In the genomic region with DNA sequence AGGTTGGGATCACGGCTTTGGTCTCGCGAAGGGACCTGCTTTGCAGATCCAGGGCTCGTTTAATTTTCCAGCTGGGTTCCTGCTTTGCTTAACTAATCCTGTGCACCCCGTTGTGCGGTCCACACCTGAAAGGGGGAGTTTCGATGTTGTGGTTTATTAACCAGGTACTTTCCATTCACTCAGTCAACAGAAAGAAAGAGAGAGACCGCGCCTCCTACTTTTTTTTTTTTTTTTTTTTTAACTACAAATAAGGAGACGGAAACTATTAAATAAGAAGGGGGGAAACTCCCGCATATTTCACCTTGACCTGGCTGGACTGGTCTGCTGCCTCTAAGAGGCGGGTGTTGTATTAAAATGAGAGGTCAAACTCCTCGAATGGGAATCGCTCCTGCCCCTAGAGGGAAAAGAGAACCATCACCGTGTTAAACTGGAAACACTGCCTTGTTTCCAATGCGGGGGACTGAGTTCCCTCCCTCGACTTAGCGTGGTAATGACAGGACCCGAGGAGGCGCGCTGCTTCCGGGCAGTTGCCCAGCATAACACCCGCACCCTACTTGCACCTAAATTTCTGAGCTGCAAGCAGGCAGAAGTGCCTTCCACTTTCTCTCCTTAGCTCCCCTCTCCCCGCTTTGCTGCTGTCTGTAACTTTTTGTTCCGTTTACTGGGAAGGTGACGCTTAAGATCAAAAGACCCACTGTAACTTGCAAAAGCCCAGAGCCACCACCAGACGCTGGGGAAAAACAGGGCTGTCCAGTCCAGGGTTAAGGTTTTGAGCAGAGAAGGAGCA, we compare ENCODE assay signal across 8 cellular contexts. TPM values are rescaled to one million over a fixed set of nuclear protein-coding genes. Genes with fewer than 3 reads are reported as not detected.
DNase-seq lines count a peak whose midpoint lies in the region; ATAC-seq and TF ChIP-seq lines count a peak whose summit lies in the region.

No MANE protein-coding gene starts in this region.

- H3K36me3 ChIP-seq in OCI-LY1 (ENCODE audit: insufficient read depth, low read length), result no peaks in the 10 kb centered on the region

- CTCF ChIA-PET in MCF 10A (lab: Yijun Ruan, JAX), result interaction anchor here (0.5 to 2.6 kb wide), 18 partner anchors 15 to 625 kb away, joined by 3 to 22 read pairs (median 3); no protein-coding TSS in a partner anchor

- H3K27ac ChIP-seq in OCI-LY1 (ENCODE audit: low read depth, low read length, poor library complexity, severe bottlenecking), result peak overlapping the region; percentile 84

- no peaks in the 10 kb centered on the region for H3K9me2 ChIP-seq in OCI-LY1 (ENCODE audit: low read depth, low read length)

- TF ChIP-seq CTCF in OCI-LY1 (IDR thresholded peaks at IDR 0.05; ENCODE audit: low read length) (no peak; the same call in 1 of the 2 replicates), MCF 10A (IDR thresholded peaks at IDR 0.05; ENCODE audit: unreplicated experiment) (peak; percentile 11)

- H2AFZ ChIP-seq in OCI-LY1 (ENCODE audit: low read length), result no peak overlapping the region

- DNase-seq in EH (ENCODE audit: low read depth) (peak; percentile 48), MCF 10A (ENCODE audit: unreplicated experiment) (peak; percentile 92), sciatic nerve (ENCODE audit: low spot score) (peak; percentile 79)
- DNase-seq in stimulated activated CD4-positive, alpha-beta T cell treated with anti-CD3 and anti-CD28 coated beads, Interleukin-4, amount 100 ng/mL, for 1 hour, result no peak

- H3K9me3 ChIP-seq in OCI-LY1 (ENCODE audit: low read length), result no peaks in the 10 kb centered on the region
- no peaks in the 10 kb centered on the region for H3K9me3 ChIP-seq in iPS-18c (ENCODE audit: control insufficient read depth, insufficient read depth, low read length)

- intact Hi-C loops in MCF 10A (cut with micrococcal nuclease), result loop anchor here (1.0 to 10.0 kb wide), 6 partner anchors 73 to 577 kb away; no protein-coding TSS in a partner anchor
- intact Hi-C loops in sciatic nerve (cut with DNase I), result no loop called here

- ATAC-seq in GM19468 (IDR thresholded peaks at IDR 0.05; ENCODE audit: extremely low read depth, unreplicated experiment), result peak; percentile 26
- peak; percentile 27 for ATAC-seq in HG03521 (IDR thresholded peaks at IDR 0.05; ENCODE audit: unreplicated experiment)
- peak; percentile 78 for ATAC-seq in sciatic nerve

- POLR2A ChIA-PET in MCF 10A (lab: Yijun Ruan, JAX), result interaction anchor here (0.6 to 10.3 kb wide), 28 partner anchors 12 to 1616 kb away, joined by 3 to 505 read pairs (median 7); a partner anchor contains a TSS

- no peaks in the 10 kb centered on the region for H4K20me1 ChIP-seq in OCI-LY1 (ENCODE audit: insufficient read depth, low read length)

- peak overlapping the region; percentile 70 for H3K9ac ChIP-seq in OCI-LY1 (ENCODE audit: low read length)

- H3K27ac Mint-ChIP-seq in MCF 10A (ENCODE audit: low read depth, unreplicated experiment), result peak overlapping the region; percentile 96

- H3K4me1 Mint-ChIP-seq in MCF 10A (ENCODE audit: insufficient read depth, unreplicated experiment), result peaks cover 10% of the 10 kb centered on the region

- peak overlapping the region; percentile 81 for H3K4me3 Mint-ChIP-seq in MCF 10A (ENCODE audit: unreplicated experiment)

- H3K27me3 Mint-ChIP-seq in MCF 10A (ENCODE audit: insufficient read depth, unreplicated experiment), result no peaks in the 10 kb centered on the region

- peaks cover 4% of the 10 kb centered on the region; the same call in 1 of the 2 replicates for H3F3A ChIP-seq in OCI-LY1 (ENCODE audit: insufficient read depth, low read length)

- peaks cover 54% of the 10 kb centered on the region for H3K4me1 ChIP-seq in OCI-LY1 (ENCODE audit: insufficient read depth, low read length, severe bottlenecking)

- H3K9me3 Mint-ChIP-seq in MCF 10A (ENCODE audit: unreplicated experiment), result no peaks in the 10 kb centered on the region

- H3K4me3 ChIP-seq in OCI-LY1 (ENCODE audit: low read depth, low read length, poor library complexity, severe bottlenecking) (peak overlapping the region; percentile 72), iPS-18c (ENCODE audit: insufficient read depth, low read depth, low read length) (peak overlapping the region; percentile 77)

- peaks cover 4% of the 10 kb centered on the region for H3K36me3 Mint-ChIP-seq in MCF 10A (ENCODE audit: insufficient read depth, unreplicated experiment)

- peak overlapping the region; percentile 81 for H3K4me2 ChIP-seq in OCI-LY1 (ENCODE audit: low read length)

- H3K79me2 ChIP-seq in OCI-LY1 (ENCODE audit: insufficient read depth, low read length), result peaks cover 24% of the 10 kb centered on the region

- no peaks in the 10 kb centered on the region for H3K27me3 ChIP-seq in OCI-LY1 (ENCODE audit: insufficient read depth, low read length)

- no TSS peak for BruUV-seq in MCF 10A (replicated peaks; lab: Mats Ljungman, UMichigan)

RNA-seq across cellular contexts. Expression of a gene that starts 1.1 kb away (rescaled TPM):
- 25.0 and 38.1 TPM in 2 replicates for total RNA-seq in MCF 10A (2022)
- 207 TPM for total RNA-seq in sciatic nerve

Comparison
In these comparisons a context has a peak if more than half of its experiments do, and no peak if none do; other contexts are left out.
1. ATAC-seq: peak in every context shown above with its lines; median percentile 78 in sciatic nerve; 27 in HG03521; 26 in GM19468.